ENCODE assay signal across 13 cellular contexts in the genomic region with DNA sequence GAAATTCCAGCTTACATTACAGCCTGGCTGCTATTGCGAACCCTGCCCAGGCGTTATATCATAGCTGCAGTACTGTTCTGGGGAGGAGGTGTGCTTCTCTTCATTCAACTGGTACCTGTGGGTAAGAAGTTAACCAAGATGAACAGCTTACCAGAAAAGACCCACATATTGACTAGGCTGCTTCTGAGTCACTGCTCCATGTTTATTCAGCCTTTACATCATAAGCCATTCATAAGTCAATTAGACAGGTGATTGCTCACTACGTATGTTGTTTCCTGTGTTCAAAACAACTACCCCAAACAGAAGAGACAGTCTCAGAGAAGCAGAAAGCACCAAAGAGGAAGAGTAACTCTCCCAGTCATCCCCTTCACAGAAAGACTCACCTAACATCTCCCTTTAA. TPM values are rescaled to one million over a fixed set of nuclear protein-coding genes. Genes with fewer than 3 reads are reported as not detected.
A peak's percentile ranks its signal among the peaks of the same experiment; 100 is the strongest.
DNase-seq lines count a peak whose midpoint lies in the region; ATAC-seq, FAIRE-seq and TF ChIP-seq lines count a peak whose summit lies in the region.
"Had no signal": no experiment of that assay in that cellular context is flagged by ENCODE, and none has a peak within 500 bp of the region (broad histone marks: within the 10 kb centered on the region; RNA-seq: fewer than 3 reads in every experiment).

No MANE protein-coding gene starts in this region.

- H3K27me3 ChIP-seq in GM12878 (replicated peaks in 1 of 2; ENCODE audit: control insufficient read depth in 2 of 2, insufficient read depth in 2 of 2, low read length in 1 of 2) = no peaks in the 10 kb centered on the region
- H3K27me3 ChIP-seq: transverse colon had no signal

- no peak for TF ChIP-seq POLR2A in GM12878 (IDR thresholded peaks at IDR 0.05; ENCODE audit: low read depth, low read length)

- TF ChIP-seq CTCF in GM12878 (IDR thresholded peaks at IDR 0.05 in 2 of 3, conservative IDR thresholded peaks at IDR 0.05 in 1 of 3; ENCODE audit: control insufficient read depth in 2 of 3, extremely low read depth in 1 of 3, insufficient read depth in 1 of 3, low read depth in 3 of 3, low read length in 3 of 3) (no peak), nephron (IDR thresholded peaks at IDR 0.05; ENCODE audit: unreplicated experiment in 3 of 3) (no peak), mucosa of descending colon (IDR thresholded peaks at IDR 0.05) (no peak)

- RAD21 ChIA-PET in GM12878 (lab: Charles Lee; ENCODE audit: unreplicated experiment) = interaction anchor here (0.7 to 0.8 kb wide), 2 partner anchors 20 to 33 kb away, joined by 3 read pairs; no protein-coding TSS in a partner anchor

- no peak overlapping the region; the same call in 1 of the 2 replicates for H2AFZ ChIP-seq in GM12878 (ENCODE audit: control insufficient read depth, low read depth, low read length)

- no peaks in the 10 kb centered on the region for H3K4me1 ChIP-seq in GM12878 (ENCODE audit: control insufficient read depth, insufficient read depth, low read length)
- no peaks in the 10 kb centered on the region for H3K4me1 ChIP-seq in mucosa of descending colon (ENCODE audit: low read depth)

- no peak overlapping the region for H3K9ac ChIP-seq in GM12878 (ENCODE audit: control insufficient read depth, insufficient read depth, low read length)
- H3K9ac ChIP-seq: KMS-11 had no signal

- no peak for TF ChIP-seq EP300 in GM12878 (IDR thresholded peaks at IDR 0.05; ENCODE audit: borderline replicate concordance in 1 of 2, control insufficient read depth in 1 of 2, low read depth in 2 of 2, low read length in 2 of 2)

- H3K36me3 ChIP-seq in GM12878 (ENCODE audit: control insufficient read depth in 2 of 2, insufficient read depth in 2 of 2, low read length in 1 of 2) (no peaks in the 10 kb centered on the region), mucosa of descending colon (ENCODE audit: low read depth) (no peaks in the 10 kb centered on the region)
- H3K36me3 ChIP-seq: transverse colon had no signal

- H3K4me3 Mint-ChIP-seq in nephron = no peak overlapping the region
- H3K4me3 Mint-ChIP-seq: nephron progenitor cell had no signal

- no peaks in the 10 kb centered on the region for H4K20me1 ChIP-seq in GM12878 (ENCODE audit: control insufficient read depth, insufficient read depth)

- no peaks in the 10 kb centered on the region for H3K9me3 Mint-ChIP-seq in nephron

- intact Hi-C loops in GM12878 (cut with micrococcal nuclease; ENCODE audit: unreplicated experiment) (no loop called here), mucosa of descending colon (cut with DNase I, micrococcal nuclease) (no loop called here)

- in situ Hi-C loops in GM12878 (cut with MboI) = no loop called here

- ATAC-seq in GM12878 (peak; percentile 78), mucosa of descending colon (no peak)

- TF ChIP-seq RAD21 in GM12878 (IDR thresholded peaks at IDR 0.05; ENCODE audit: insufficient read depth, low read depth, low read length) = no peak

- no peaks in the 10 kb centered on the region; the same call in 2 of the 3 replicates for H3K9me3 ChIP-seq in GM12878 (replicated peaks; ENCODE audit: control insufficient read depth, insufficient read depth, low read length)
- H3K9me3 ChIP-seq in mucosa of descending colon = no peaks in the 10 kb centered on the region
- H3K9me3 ChIP-seq: transverse colon had no signal

- H3K4me1 Mint-ChIP-seq in nephron = no peaks in the 10 kb centered on the region
- H3K4me1 Mint-ChIP-seq: nephron progenitor cell had no signal

- peak; percentile 10 for DNase-seq in NCI-H510A treated with DMSO at 0.1 percent for 48 hours (lab: John Stamatoyannopoulos, UW)
- DNase-seq in NCI-H510A (lab: John Stamatoyannopoulos, UW) = no peak
- DNase-seq in HT1080 (ENCODE audit: low read depth) = peak; percentile 44
- DNase-seq in GM12878 (ENCODE audit: low read depth, low spot score) = no peak
- no peak for DNase-seq in cerebellum (ENCODE audit: low spot score)
- DNase-seq in mucosa of descending colon = no peak
- no peak for DNase-seq in hepatic stellate cell (ENCODE audit: low spot score)
- DNase-seq: aorta, nephron progenitor cell, transverse colon had no signal

- H3K4me3 ChIP-seq in GM12878 (no peak overlapping the region), mucosa of descending colon (no peak overlapping the region)
- H3K4me3 ChIP-seq: transverse colon had no signal

- CTCF ChIA-PET in GM12878 (lab: Yijun Ruan, JAX) = interaction anchor here (0.5 to 2.2 kb wide), 4 partner anchors 23 to 1404 kb away, joined by 3 to 5 read pairs (median 3); no protein-coding TSS in a partner anchor

- 60% methylated on average over 3 of the region's 3 CpGs for WGBS in GM12878 (ENCODE audit: insufficient coverage, insufficient replicate concordance, low lambda C conversion rate, missing lambda C conversion rate)

- H3K36me3 Mint-ChIP-seq in nephron (ENCODE audit: low read depth) = peaks cover 27% of the 10 kb centered on the region

- H3K27ac Mint-ChIP-seq in nephron = peak overlapping the region; percentile 27 to 82 (median 71)
- H3K27ac Mint-ChIP-seq: nephron progenitor cell had no signal

- no peak overlapping the region for H3K4me2 ChIP-seq in GM12878 (ENCODE audit: control insufficient read depth, insufficient read depth)
- H3K4me2 ChIP-seq: KMS-11 had no signal

- H3K27ac ChIP-seq in GM12878 (ENCODE audit: control insufficient read depth, insufficient read depth) = no peak overlapping the region
- H3K27ac ChIP-seq: KMS-11, transverse colon had no signal

- no peaks in the 10 kb centered on the region for H3K79me2 ChIP-seq in GM12878 (ENCODE audit: control insufficient read depth, insufficient read depth, low read length)

- no peak for FAIRE-seq in GM12878 (lab: Jason Lieb, UNC)
- FAIRE-seq: TTC549 had no signal

- no peaks in the 10 kb centered on the region for H3K27me3 Mint-ChIP-seq in nephron (ENCODE audit: low read depth)

- POLR2A ChIA-PET in GM12878 (lab: Charles Lee) = no interaction called here

- SMC1A ChIA-PET in GM12878 (lab: Charles Lee; ENCODE audit: uncharacterized antibody, unreplicated experiment) = interaction anchor here (0.7 to 3.3 kb wide), 11 partner anchors 10 to 97 kb away, joined by 3 to 16 read pairs (median 3); partner anchors contain the start of gene SLC22A4

- BruUV-seq in GM12878 (replicated peaks; lab: Mats Ljungman, UMichigan) = no TSS peak

TF ChIP-seq in GM12878, 131 proteins besides CTCF, POLR2A, EP300 and RAD21 (continues in another document):
- TF ChIP-seq STAT1 (conservative IDR thresholded peaks at IDR 0.05) = no peak
- TF ChIP-seq NR2F1 (conservative IDR thresholded peaks at IDR 0.05) = no peak
- no peak for TF ChIP-seq CHD2 (IDR thresholded peaks at IDR 0.05; ENCODE audit: borderline replicate concordance, low read depth, low read length)
- TF ChIP-seq IKZF2 (IDR thresholded peaks at IDR 0.05) = no peak
- TF ChIP-seq PML (IDR thresholded peaks at IDR 0.05; ENCODE audit: low read length) = no peak
- no peak for TF ChIP-seq RBBP5 (conservative IDR thresholded peaks at IDR 0.05)
- TF ChIP-seq EGR1 (IDR thresholded peaks at IDR 0.05; ENCODE audit: borderline replicate concordance in 1 of 2, low read depth in 2 of 2, low read length in 2 of 2) = no peak

RNA-seq across cellular contexts. Expression of gene SLC22A5, which starts 34.7 kb away (rescaled TPM):
- total RNA-seq in HT1080 (2014; rRNA removed; shearing (Covaris generic)) = 0.70 and 2.1 TPM in 2 replicates
- polyA plus RNA-seq in HT1080 (2015; cell fraction: cytosol; rRNA removed) = 1.3 and 2.6 TPM in 2 replicates
- 5.5 and 6.9 TPM in 2 replicates for polyA plus RNA-seq in HT1080 (2015; cell fraction: nucleus; rRNA removed)
- 5.8 and 6.4 TPM in 2 replicates for total RNA-seq in GM12878 (2013; cell fraction: nucleolus; rRNA removed)
- total RNA-seq in GM12878 (2014; rRNA removed) (2.4 and 3.3 TPM in 2 replicates), GM12878 (2014; rRNA removed; fragmentation: Illumina TruSeq; extraction: Trizol) (2.3 and 3.5 TPM in 2 replicates), GM12878 (2021) (3.4 and 4.8 TPM in 2 replicates), cerebellum (10.4 TPM), mucosa of descending colon (10 to 100 TPM; 27.9 to 95.4 (median 29.4) TPM)
- 1.6 TPM for polyA plus RNA-seq in GM12878 (2011; ENCODE audit: low read depth)
- polyA plus RNA-seq in GM12878 (2011; rRNA removed) (3.3 and 4.3 TPM in 2 replicates), GM12878 (2014; fragmentation: Illumina TruSeq; extraction: Trizol) (4.4 and 6.6 TPM in 2 replicates), GM12878 (2014; fragmentation: Nextera tagmentation; extraction: Ambion mirVana) (1 to 10 TPM; 1.1 to 1.9 TPM), GM12878 (2014; rRNA removed) (3.7 TPM in 2 replicates), GM12878 (2016; fragmentation: Nextera tagmentation; extraction: Ambion mirVana) (1 to 10 TPM; 2.2 to 2.3 TPM)
- polyA plus RNA-seq in GM12878 (2011; cell fraction: cytosol; rRNA removed) = 3.7 and 4.6 TPM in 2 replicates
- polyA plus RNA-seq in GM12878 (2011; cell fraction: nucleus; rRNA removed) = 11.1 and 11.6 TPM in 2 replicates
- polyA plus RNA-seq in GM12878 (2012) = 0.88 and 1.4 TPM in 2 replicates
- polyA minus RNA-seq in GM12878 (2011; rRNA and poly(A)+ RNA removed) = 6.6 and 10.1 TPM in 2 replicates
- polyA minus RNA-seq in GM12878 (2011; cell fraction: cytosol; rRNA and poly(A)+ RNA removed) = 1.7 TPM in 2 replicates
- polyA minus RNA-seq in GM12878 (2011; cell fraction: nucleus; rRNA and poly(A)+ RNA removed) = 1.7 and 3.9 TPM in 2 replicates

RNA-seq across cellular contexts. Expression of gene SLC22A4, which starts 40.6 kb away (rescaled TPM):
- 2.1 and 3.4 TPM in 2 replicates for total RNA-seq in HT1080 (2014; rRNA removed; shearing (Covaris generic))
- polyA plus RNA-seq in HT1080 (2015; cell fraction: cytosol; rRNA removed) = 1.4 and 1.7 TPM in 2 replicates
- polyA plus RNA-seq in HT1080 (2015; cell fraction: nucleus; rRNA removed) = 4.3 and 6.3 TPM in 2 replicates
- 0.44 TPM in 1 of 2 replicates, not detected in the other for total RNA-seq in GM12878 (2013; cell fraction: nucleolus; rRNA removed)
- total RNA-seq in GM12878 (2014; rRNA removed) (0.11 and 0.27 TPM in 2 replicates), GM12878 (2014; rRNA removed; fragmentation: Illumina TruSeq; extraction: Trizol) (0.09 TPM in 1 of 2 replicates, not detected in the other), GM12878 (2021) (0.13 and 0.21 TPM in 2 replicates), cerebellum (2.5 TPM), mucosa of descending colon (10 to 100 TPM in 1 of 3 donors, 1 to 10 TPM in 2; 2.7 to 13.4 (median 3.6) TPM)
- polyA plus RNA-seq in GM12878 (2011; ENCODE audit: low read depth) = not detected
- polyA plus RNA-seq in GM12878 (2011; rRNA removed) (0.06 and 0.10 TPM in 2 replicates), GM12878 (2014; fragmentation: Illumina TruSeq; extraction: Trizol) (0.04 and 0.17 TPM in 2 replicates), GM12878 (2014; fragmentation: Nextera tagmentation; extraction: Ambion mirVana) (under 1 TPM in 1 of 2 experiments, not detected in 1; 0.05 TPM), GM12878 (2014; rRNA removed) (0.04 and 0.61 TPM in 2 replicates), GM12878 (2016; fragmentation: Nextera tagmentation; extraction: Ambion mirVana) (under 1 TPM in 1 of 2 experiments, not detected in 1; 0.32 TPM)
- polyA plus RNA-seq in GM12878 (2011; cell fraction: cytosol; rRNA removed) = 0.04 and 0.08 TPM in 2 replicates
- 0.29 and 0.39 TPM in 2 replicates for polyA plus RNA-seq in GM12878 (2011; cell fraction: nucleus; rRNA removed)
- polyA plus RNA-seq in GM12878 (2012) = 0.06 TPM in 1 of 2 replicates, not detected in the other
- polyA minus RNA-seq in GM12878 (2011; rRNA and poly(A)+ RNA removed) = 0.29 TPM in 1 of 2 replicates, not detected in the other
- 0.83 TPM in 1 of 2 replicates, not detected in the other for polyA minus RNA-seq in GM12878 (2011; cell fraction: cytosol; rRNA and poly(A)+ RNA removed)
- 0.48 and 0.77 TPM in 2 replicates for polyA minus RNA-seq in GM12878 (2011; cell fraction: nucleus; rRNA and poly(A)+ RNA removed)

Comparison
In these comparisons a context has a peak if more than half of its experiments do, and no peak if none do; other contexts are left out.
1. DNase-seq: peak in NCI-H510A treated with DMSO at 0.1 percent for 48 hours (single experiment) and HT1080 (single experiment); none in NCI-H510A (single experiment), GM12878 (single experiment), cerebellum (single experiment), mucosa of descending colon (0 of 3) and hepatic stellate cell (single experiment).